ENCODE assay signal across 21 cellular contexts in the genomic region with DNA sequence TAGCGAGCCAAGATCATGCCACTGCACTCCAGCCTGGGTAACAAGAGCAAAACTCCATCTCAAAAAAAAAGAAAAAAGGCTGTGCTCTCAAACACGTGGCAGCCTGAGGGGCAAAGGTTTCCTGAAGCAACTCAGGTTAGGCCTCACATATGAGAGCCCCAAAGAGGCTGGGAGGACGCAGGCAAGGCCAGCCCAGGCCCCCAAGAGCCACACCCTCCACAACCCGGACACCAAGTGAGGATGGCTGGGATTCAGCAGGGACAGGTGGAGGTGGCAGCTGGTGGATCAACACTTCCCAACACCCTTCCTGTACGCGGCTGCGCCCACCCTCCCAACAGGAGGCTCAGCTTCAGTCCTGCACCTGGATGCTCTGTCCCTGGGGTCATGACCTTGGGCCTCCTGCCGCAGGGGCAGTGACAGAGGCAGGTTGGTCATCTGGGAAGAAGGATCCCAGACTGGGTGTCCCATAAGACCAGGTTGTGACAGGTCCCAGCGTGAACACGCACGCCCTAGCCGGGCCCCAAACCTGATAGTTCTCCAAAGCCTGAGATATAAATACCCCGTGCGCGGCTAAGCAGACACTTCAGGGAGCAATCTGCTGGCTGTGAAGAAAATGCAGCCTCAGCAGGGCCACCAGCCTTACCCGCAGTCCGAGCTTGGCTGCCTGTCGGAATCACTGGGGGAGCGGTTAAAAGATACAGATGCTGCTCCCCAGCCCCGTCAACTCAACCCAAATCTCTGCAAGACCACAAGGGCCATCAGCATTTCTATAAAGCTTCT.
A peak's percentile ranks its signal among the peaks of the same experiment; 100 is the strongest.
DNase-seq lines count a peak whose midpoint lies in the region; ATAC-seq, FAIRE-seq and TF ChIP-seq lines count a peak whose summit lies in the region.
"Had no signal": no experiment of that assay in that cellular context is flagged by ENCODE, and none has a peak within 500 bp of the region (broad histone marks: within the 10 kb centered on the region; RNA-seq: fewer than 3 reads in every experiment).

No MANE protein-coding gene starts in this region.

- no peak overlapping the region for H3K27ac ChIP-seq in vagina
- H3K27ac ChIP-seq: PC-9, upper lobe of left lung had no signal

- peak; percentile 77 for FAIRE-seq in islet of Langerhans (lab: Jason Lieb, UNC)
- FAIRE-seq: endometrium had no signal

- ATAC-seq in stimulated activated effector memory CD8-positive, alpha-beta T cell treated with anti-CD3 and anti-CD28 coated beads, Interleukin-12 subunit alpha, Interleukin-12 subunit beta, amount 100 ng/mL, for 72 hours, result no peak
- ATAC-seq: activated CD8-positive, alpha-beta T cell treated with anti-CD3 and anti-CD28 coated beads for 36 hours; activated T-cell treated with anti-CD3 and anti-CD28 coated beads, Interleukin-2, amount 50 U/mL, for 72 hours; naive thymus-derived CD8-positive, alpha-beta T cell had no signal

- H3K4me1 ChIP-seq in vagina, result peaks cover 3% of the 10 kb centered on the region

- TF ChIP-seq CTCF in brain (conservative IDR thresholded peaks at IDR 0.05) (no peak), vagina (IDR thresholded peaks at IDR 0.05) (no peak), type B pancreatic cell (conservative IDR thresholded peaks at IDR 0.05) (no peak)

- H3K27me3 Mint-ChIP-seq in brain, result peaks cover 7% of the 10 kb centered on the region
- no peaks in the 10 kb centered on the region for H3K27me3 Mint-ChIP-seq in type B pancreatic cell
- H3K27me3 Mint-ChIP-seq: activated CD8-positive, alpha-beta T cell treated with anti-CD3 and anti-CD28 coated beads for 36 hours; activated naive CD8-positive, alpha-beta T cell treated with anti-CD3 and anti-CD28 coated beads, Interleukin-2, amount 10 ng/mL, durations not matched to agents 7 days and 5 days; CD8-positive, alpha-beta memory T cell; naive thymus-derived CD8-positive, alpha-beta T cell had no signal

- H3K4me1 Mint-ChIP-seq in brain, result peaks cover 46% of the 10 kb centered on the region
- no peaks in the 10 kb centered on the region for H3K4me1 Mint-ChIP-seq in stimulated activated effector memory CD8-positive, alpha-beta T cell treated with anti-CD3 and anti-CD28 coated beads, Interleukin-12 subunit alpha, Interleukin-12 subunit beta, amount 100 ng/mL, for 72 hours
- H3K4me1 Mint-ChIP-seq in type B pancreatic cell (ENCODE audit: unreplicated experiment), result peaks cover 14% of the 10 kb centered on the region
- H3K4me1 Mint-ChIP-seq: activated naive CD8-positive, alpha-beta T cell treated with anti-CD3 and anti-CD28 coated beads, Interleukin-2, amount 10 ng/mL, durations not matched to agents 7 days and 5 days had no signal

- H3K36me3 ChIP-seq in vagina, result peaks cover 0 to 41% of the 10 kb centered on the region in 2 donors

- H3K9me3 Mint-ChIP-seq in brain, result no peaks in the 10 kb centered on the region
- H3K9me3 Mint-ChIP-seq in stimulated activated effector memory CD8-positive, alpha-beta T cell treated with anti-CD3 and anti-CD28 coated beads, Interleukin-12 subunit alpha, Interleukin-12 subunit beta, amount 100 ng/mL, for 72 hours, result no peaks in the 10 kb centered on the region
- H3K9me3 Mint-ChIP-seq in type B pancreatic cell, result no peaks in the 10 kb centered on the region
- H3K9me3 Mint-ChIP-seq: activated CD8-positive, alpha-beta T cell treated with anti-CD3 and anti-CD28 coated beads for 36 hours; activated naive CD8-positive, alpha-beta T cell treated with anti-CD3 and anti-CD28 coated beads, Interleukin-2, amount 10 ng/mL, durations not matched to agents 7 days and 5 days; activated T-cell treated with anti-CD3 and anti-CD28 coated beads, Interleukin-2, amount 50 U/mL, for 72 hours; CD8-positive, alpha-beta memory T cell; naive thymus-derived CD8-positive, alpha-beta T cell had no signal

- DNase-seq in NCI-H2227 (lab: John Stamatoyannopoulos, UW; ENCODE audit: unreplicated experiment) (peak; percentile 20), NCI-H2227 treated with DMSO at 0.1 percent for 48 hours (lab: John Stamatoyannopoulos, UW) (no peak), NCI-H226 (no peak), vagina (ENCODE audit: extremely low spot score in 2 of 2) (no peak), type B pancreatic cell (ENCODE audit: extremely low spot score, unreplicated experiment) (no peak)
- DNase-seq in stimulated activated effector memory CD8-positive, alpha-beta T cell treated with anti-CD3 and anti-CD28 coated beads, Interleukin-12 subunit alpha, Interleukin-12 subunit beta, amount 100 ng/mL, for 72 hours (ENCODE audit: low spot score in 2 of 2), result no peak
- DNase-seq: activated CD8-positive, alpha-beta T cell treated with anti-CD3 and anti-CD28 coated beads for 36 hours; activated naive CD8-positive, alpha-beta T cell treated with anti-CD3 and anti-CD28 coated beads, Interleukin-2, amount 10 ng/mL, durations not matched to agents 7 days and 5 days; activated T-cell treated with anti-CD3 and anti-CD28 coated beads, Interleukin-2, amount 50 U/mL, for 72 hours; CD8-positive, alpha-beta memory T cell; EL; KG1; NCI-H1092 treated with DMSO at 0.1 percent for 48 hours; NCI-H446 treated with DMSO at 0.1 percent for 48 hours; PC-9; stimulated activated naive CD4-positive, alpha-beta T cell treated with Interleukin-2 at 50 U/mL for 16 hours had no signal

- TF ChIP-seq POLR2A in vagina (IDR thresholded peaks at IDR 0.05), result no peak

- H3K4me3 ChIP-seq in vagina, result no peak overlapping the region
- H3K4me3 ChIP-seq: PC-9, upper lobe of left lung had no signal

- H3K36me3 Mint-ChIP-seq in brain (peaks cover 18% of the 10 kb centered on the region), type B pancreatic cell (no peaks in the 10 kb centered on the region)
- peaks cover 48% of the 10 kb centered on the region for H3K36me3 Mint-ChIP-seq in stimulated activated effector memory CD8-positive, alpha-beta T cell treated with anti-CD3 and anti-CD28 coated beads, Interleukin-12 subunit alpha, Interleukin-12 subunit beta, amount 100 ng/mL, for 72 hours

- intact Hi-C loops in vagina (cut with DNase I), result no loop called here

- no peaks in the 10 kb centered on the region for H3K27me3 ChIP-seq in vagina
- H3K27me3 ChIP-seq: upper lobe of left lung had no signal

- peak overlapping the region in 2 of 5 experiments; percentile 53 to 70 for H3K4me3 Mint-ChIP-seq in brain
- no peak overlapping the region for H3K4me3 Mint-ChIP-seq in stimulated activated effector memory CD8-positive, alpha-beta T cell treated with anti-CD3 and anti-CD28 coated beads, Interleukin-12 subunit alpha, Interleukin-12 subunit beta, amount 100 ng/mL, for 72 hours
- no peak overlapping the region for H3K4me3 Mint-ChIP-seq in type B pancreatic cell
- H3K4me3 Mint-ChIP-seq: activated CD8-positive, alpha-beta T cell treated with anti-CD3 and anti-CD28 coated beads for 36 hours; activated naive CD8-positive, alpha-beta T cell treated with anti-CD3 and anti-CD28 coated beads, Interleukin-2, amount 10 ng/mL, durations not matched to agents 7 days and 5 days; activated T-cell treated with anti-CD3 and anti-CD28 coated beads, Interleukin-2, amount 50 U/mL, for 72 hours; CD8-positive, alpha-beta memory T cell; naive thymus-derived CD8-positive, alpha-beta T cell had no signal

- H3K27ac Mint-ChIP-seq in brain (peak overlapping the region in 3 of 5 experiments; percentile 42 to 97 (median 87)), type B pancreatic cell (no peak overlapping the region)
- peak overlapping the region; percentile 45 for H3K27ac Mint-ChIP-seq in stimulated activated effector memory CD8-positive, alpha-beta T cell treated with anti-CD3 and anti-CD28 coated beads, Interleukin-12 subunit alpha, Interleukin-12 subunit beta, amount 100 ng/mL, for 72 hours
- H3K27ac Mint-ChIP-seq: activated CD8-positive, alpha-beta T cell treated with anti-CD3 and anti-CD28 coated beads for 36 hours; activated naive CD8-positive, alpha-beta T cell treated with anti-CD3 and anti-CD28 coated beads, Interleukin-2, amount 10 ng/mL, durations not matched to agents 7 days and 5 days; activated T-cell treated with anti-CD3 and anti-CD28 coated beads, Interleukin-2, amount 50 U/mL, for 72 hours; naive thymus-derived CD8-positive, alpha-beta T cell had no signal

- no peaks in the 10 kb centered on the region for H3K9me3 ChIP-seq in vagina
- H3K9me3 ChIP-seq: upper lobe of left lung had no signal
